ENCODE assay signal across 22 cellular contexts in genomic region chr10:121356187-121356586, GRCh38.
"Had no signal": no experiment of that assay in that cellular context is flagged by ENCODE, and none has a peak within 500 bp of the region (broad histone marks: within the 10 kb centered on the region; RNA-seq: fewer than 3 reads in every experiment).

No MANE protein-coding gene starts in this region.

- H3K36me3 ChIP-seq: esophagus muscularis mucosa, gastroesophageal sphincter, heart left ventricle, left lung, lower lobe of right lung had no signal

- H3K27ac ChIP-seq: coronary artery, dorsolateral prefrontal cortex, esophagus muscularis mucosa, foreskin keratinocyte, gastroesophageal sphincter, heart left ventricle, hepatocyte, left lung, lower lobe of right lung had no signal

- ATAC-seq: foreskin keratinocyte, gastroesophageal sphincter, heart left ventricle, left colon, left lung, left ventricle myocardium superior, lower lobe of right lung, mucosa of descending colon had no signal

- H3K9me3 ChIP-seq: esophagus muscularis mucosa, gastroesophageal sphincter, heart left ventricle, left lung, lower lobe of right lung, mucosa of descending colon had no signal

- DNase-seq: dermis blood vessel endothelial cell; dorsolateral prefrontal cortex; effector CD4-positive, alpha-beta T cell; effector memory CD4-positive, alpha-beta T cell; foreskin keratinocyte; heart left ventricle; hypothalamus; immature natural killer cell; islet precursor cell; kidney; kidney glomerular epithelial cell; left colon; left lung; left ventricle myocardium superior; lower lobe of right lung; mesenchymal stem cell; mucosa of descending colon; naive B cell had no signal

- H3K27me3 ChIP-seq: esophagus muscularis mucosa, foreskin keratinocyte, gastroesophageal sphincter, hepatocyte, left lung had no signal

- H3K4me3 ChIP-seq: coronary artery, dorsolateral prefrontal cortex, esophagus muscularis mucosa, gastroesophageal sphincter, heart left ventricle, hepatocyte, left lung, lower lobe of right lung, mucosa of descending colon had no signal

- H3K4me1 ChIP-seq: esophagus muscularis mucosa, foreskin keratinocyte, gastroesophageal sphincter, heart left ventricle, left lung had no signal
